ENCODE assay signal across 24 cellular contexts in the genomic region with DNA sequence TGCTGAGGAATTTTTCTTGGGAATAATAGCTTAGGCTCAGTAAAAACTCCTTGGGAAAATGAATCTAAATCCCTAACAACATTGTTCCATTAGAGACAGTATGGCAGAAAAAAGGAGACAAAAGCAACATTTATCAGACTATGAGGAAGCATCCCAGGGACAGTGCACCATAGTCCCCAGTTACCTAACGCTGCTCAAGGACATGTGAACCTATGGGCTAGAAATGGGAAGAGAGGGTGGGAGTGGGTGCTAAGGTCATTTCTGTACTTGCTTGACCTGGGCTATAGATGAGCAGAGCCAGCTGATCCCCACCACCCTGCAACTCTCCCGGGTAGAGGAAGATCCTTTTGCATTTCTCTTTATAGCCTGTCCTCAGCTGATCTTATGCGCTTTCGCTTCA.
"Had no signal": no experiment of that assay in that cellular context is flagged by ENCODE, and none has a peak within 500 bp of the region (broad histone marks: within the 10 kb centered on the region; RNA-seq: fewer than 3 reads in every experiment).

No MANE protein-coding gene starts in this region.

- H3K27ac ChIP-seq: colonic mucosa, epithelial cell of prostate, esophagus squamous epithelium, gastrocnemius medialis, heart right ventricle, left lung, lower lobe of right lung had no signal

- H3K27me3 ChIP-seq: colonic mucosa, esophagus squamous epithelium, gastrocnemius medialis, heart right ventricle, left lung had no signal

- H3K9me3 Mint-ChIP-seq: dendritic cell treated with granulocyte-macrophage colony-stimulating factor and Interleukin-4, amounts not matched to agents 40 ng/mL and 50 ng/mL, for 4 days; effector memory CD8-positive, alpha-beta T cell; endodermal cell; mesothelial cell of epicardium had no signal

- H3K4me1 ChIP-seq: colonic mucosa, lower lobe of right lung had no signal

- H3K27ac Mint-ChIP-seq: dendritic cell treated with granulocyte-macrophage colony-stimulating factor and Interleukin-4, amounts not matched to agents 40 ng/mL and 50 ng/mL, for 4 days; effector memory CD8-positive, alpha-beta T cell; endodermal cell; mesothelial cell of epicardium had no signal

- ATAC-seq: effector memory CD8-positive, alpha-beta T cell; esophagus mucosa; gastrocnemius medialis; left cardiac atrium; left lung; lower lobe of right lung; mucosa of descending colon had no signal

- H3K27me3 Mint-ChIP-seq: dendritic cell treated with granulocyte-macrophage colony-stimulating factor and Interleukin-4, amounts not matched to agents 40 ng/mL and 50 ng/mL, for 4 days had no signal

- H3K4me3 Mint-ChIP-seq: dendritic cell treated with granulocyte-macrophage colony-stimulating factor and Interleukin-4, amounts not matched to agents 40 ng/mL and 50 ng/mL, for 4 days; effector memory CD8-positive, alpha-beta T cell; endodermal cell; mesothelial cell of epicardium had no signal

- FAIRE-seq: endometrium had no signal

- DNase-seq: colonic mucosa; cortex of kidney; effector CD8-positive, alpha-beta T cell; effector memory CD8-positive, alpha-beta T cell; esophagus squamous epithelium; foreskin fibroblast; foreskin melanocyte; gastrocnemius medialis; glutamatergic neuron; head of caudate nucleus; heart right ventricle; hippocampal formation; left cardiac atrium; left lung; left ventricle myocardium superior; lower lobe of right lung; mesenchymal stem cell; mucosa of descending colon had no signal

- H3K4me3 ChIP-seq: colonic mucosa, esophagus squamous epithelium, gastrocnemius medialis, heart right ventricle, left lung, lower lobe of right lung, mucosa of descending colon had no signal

- H3K9me3 ChIP-seq: colonic mucosa, esophagus squamous epithelium, gastrocnemius medialis, heart right ventricle, left lung, lower lobe of right lung, mucosa of descending colon had no signal
